33 cellular contexts compared by ENCODE assay signal in the genomic region with DNA sequence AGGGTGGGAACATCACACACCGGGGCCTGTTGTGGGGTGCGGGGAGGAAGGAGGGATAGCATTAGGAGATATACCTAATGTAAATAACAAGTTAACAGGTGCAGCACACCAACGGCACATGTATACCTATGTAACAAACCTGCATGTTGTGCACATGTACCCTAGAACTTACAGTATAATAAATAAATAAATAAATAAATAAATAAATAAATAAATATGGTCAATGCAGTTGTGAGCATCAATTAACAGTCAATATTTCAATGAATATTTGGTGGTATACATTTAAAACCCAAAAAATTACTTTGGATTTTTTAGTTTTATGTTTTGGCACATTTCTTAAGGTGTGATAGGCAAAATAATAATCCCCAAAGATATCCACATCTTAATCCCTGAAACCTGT. TPM values are rescaled to one million over a fixed set of nuclear protein-coding genes. Genes with fewer than 3 reads are reported as not detected.
DNase-seq lines count a peak whose midpoint lies in the region; ATAC-seq, FAIRE-seq and TF ChIP-seq lines count a peak whose summit lies in the region.
"Had no signal": no experiment of that assay in that cellular context is flagged by ENCODE, and none has a peak within 500 bp of the region (broad histone marks: within the 10 kb centered on the region; RNA-seq: fewer than 3 reads in every experiment).

No MANE protein-coding gene starts in this region.

- H3K27me3 ChIP-seq in Panc1 (ENCODE audit: control insufficient read depth, insufficient read depth, low read length), result no peaks in the 10 kb centered on the region
- H3K27me3 ChIP-seq: BE2C; BLaER1; BLaER1 treated with 17β-estradiol and CSF1 and Interleukin-3, amounts not matched to agents 10 nM and 100 nM had no signal

- H3K9me3 ChIP-seq in A549 (no peaks in the 10 kb centered on the region), HEK293 (ENCODE audit: control insufficient read depth, insufficient read depth, low read depth, low read length) (no peaks in the 10 kb centered on the region), Panc1 (ENCODE audit: control insufficient read depth, insufficient read depth, low read depth, low read length) (no peaks in the 10 kb centered on the region)
- H3K9me3 ChIP-seq: BE2C; BLaER1; BLaER1 treated with 17β-estradiol and CSF1 and Interleukin-3, amounts not matched to agents 10 nM and 100 nM; Caco-2 had no signal

- 92% methylated on average over 3 of the region's 3 CpGs for WGBS in A549 (ENCODE audit: missing lambda C conversion rate)

- DNase-seq in A549 (ENCODE audit: low read depth in 1 of 2, low spot score in 1 of 2) (no peak), Panc1 (ENCODE audit: low read depth, low spot score) (no peak), SKM-1 (lab: John Stamatoyannopoulos, UW; ENCODE audit: unreplicated experiment) (no peak), globus pallidus (ENCODE audit: low spot score) (no peak)
- no peak for DNase-seq in stimulated activated CD4-positive, alpha-beta T cell treated with anti-CD3 and anti-CD28 coated beads, Interleukin-1b, Interleukin-23, amount 100 ng/mL, for 48 hours
- DNase-seq: 8988T; ACHN; AML-193; BE2C; C1 segment of cervical spinal cord; Caco-2; Calu3; CD4-positive, alpha-beta memory T cell; CD4-positive, alpha-beta T cell; CD4-positive, CD25-positive, alpha-beta regulatory T cell; CD8-positive, alpha-beta memory T cell; CD8-positive, alpha-beta T cell; COR-L47; DMS 273 treated with DMSO at 0.1 percent for 48 hours; DMS153; DMS53; DMS79; DMS79 treated with DMSO at 0.1 percent for 48 hours; DND-41; EL had no signal

- no peak for ATAC-seq in A549
- no peak for ATAC-seq in Panc1
- ATAC-seq: CD8-positive, alpha-beta T cell had no signal

- TF ChIP-seq CTCF in A549 (IDR thresholded peaks at IDR 0.05) (no peak), HEK293 (tag by site-specific recombination; IDR thresholded peaks at IDR 0.05) (no peak), Panc1 (IDR thresholded peaks at IDR 0.05) (no peak)

- H3K36me3 ChIP-seq in HEK293 (ENCODE audit: control insufficient read depth in 2 of 2, insufficient read depth in 1 of 2, low read length in 2 of 2), result no peaks in the 10 kb centered on the region
- H3K36me3 ChIP-seq in Panc1 (ENCODE audit: control insufficient read depth, insufficient read depth, low read length), result no peaks in the 10 kb centered on the region
- H3K36me3 ChIP-seq: BE2C; BLaER1; BLaER1 treated with 17β-estradiol and CSF1 and Interleukin-3, amounts not matched to agents 10 nM and 100 nM had no signal

- BruUV-seq in Panc1 (replicated peaks; lab: Mats Ljungman, UMichigan), result no TSS peak

- CTCF ChIA-PET in A549 (lab: Yijun Ruan, JAX), result no interaction called here
- CTCF ChIA-PET in HEK293 (lab: Yijun Ruan, JAX), result no interaction called here
- CTCF ChIA-PET in Panc1 (lab: Charles Lee), result no interaction called here

- no peaks in the 10 kb centered on the region for H3K4me1 ChIP-seq in A549
- 0 out of 2 replicates have a peak, but pooled peaks cover 3% of the 10 kb centered on the region for H3K4me1 ChIP-seq in HEK293 (ENCODE audit: control insufficient read depth, insufficient read depth, low read length)
- peaks cover 22% of the 10 kb centered on the region for H3K4me1 ChIP-seq in Panc1 (ENCODE audit: control insufficient read depth, insufficient read depth, low read length)
- H3K4me1 ChIP-seq: BE2C; BLaER1 treated with 17β-estradiol and CSF1 and Interleukin-3, amounts not matched to agents 10 nM and 100 nM had no signal

- no peak for TF ChIP-seq POLR2A in A549 (IDR thresholded peaks at IDR 0.05; ENCODE audit: low read length)

- no peak for FAIRE-seq in A549 (lab: Jason Lieb, UNC)
- FAIRE-seq: A204.1, D721Med had no signal

- no peak overlapping the region for H3K4me2 ChIP-seq in A549
- H3K4me2 ChIP-seq: BLaER1; BLaER1 treated with 17β-estradiol and CSF1 and Interleukin-3, amounts not matched to agents 10 nM and 100 nM had no signal

- intact Hi-C loops in Panc1 (cut with micrococcal nuclease; ENCODE audit: unreplicated experiment), result no loop called here

- no peak overlapping the region for H3K27ac ChIP-seq in A549
- H3K27ac ChIP-seq in HEK293 (ENCODE audit: extremely low read depth, low read depth, low read length), result no peak overlapping the region
- peak overlapping the region; percentile 59; the same call in 1 of the 2 replicates for H3K27ac ChIP-seq in Panc1 (ENCODE audit: low read length)
- H3K27ac ChIP-seq: 22Rv1; BLaER1; BLaER1 treated with 17β-estradiol and CSF1 and Interleukin-3, amounts not matched to agents 10 nM and 100 nM; C4-2B had no signal

- H3K4me3 ChIP-seq in A549, result no peak overlapping the region
- no peak overlapping the region for H3K4me3 ChIP-seq in HEK293 (ENCODE audit: low read depth, low read length)
- H3K4me3 ChIP-seq in Panc1 (ENCODE audit: low read depth in 2 of 2, low read length in 2 of 2), result no peak overlapping the region
- H3K4me3 ChIP-seq: BLaER1; BLaER1 treated with 17β-estradiol and CSF1 and Interleukin-3, amounts not matched to agents 10 nM and 100 nM had no signal

- TF ChIP-seq EP300 in A549 (IDR thresholded peaks at IDR 0.05), result no peak

- POLR2A ChIA-PET in A549 (lab: Yijun Ruan, JAX), result no interaction called here
- POLR2A ChIA-PET in HEK293 (lab: Yijun Ruan, JAX), result no interaction called here
- POLR2A ChIA-PET in Panc1 (lab: Charles Lee), result no interaction called here

- in situ Hi-C loops in Panc1 (cut with HindIII; ENCODE audit: low pct_unique_long_range_greater_than_20kb, low sequenced_read_pairs), result no loop called here

- TF ChIP-seq RAD21 in A549 (conservative IDR thresholded peaks at IDR 0.05 in 1 of 2, IDR thresholded peaks at IDR 0.05 in 1 of 2), result no peak

TF ChIP-seq in A549, 52 proteins besides CTCF, POLR2A, EP300 and RAD21 (continues in another document):
- peak; percentile 94 for TF ChIP-seq ZC3H11A (IDR thresholded peaks at IDR 0.05)

TF ChIP-seq in HEK293, 187 proteins besides CTCF, POLR2A, EP300 and RAD21 (continues in another document):
- TF ChIP-seq ZNF416 (tag by site-specific recombination; IDR thresholded peaks at IDR 0.05) (no peak), ZNF311 (tag by site-specific recombination; IDR thresholded peaks at IDR 0.05; ENCODE audit: borderline replicate concordance) (no peak), ZNF19 (tag by site-specific recombination; IDR thresholded peaks at IDR 0.05; ENCODE audit: low read depth) (0 out of 2 replicates have a peak, but pooled peaks have one; percentile 67), WT1 (tag by site-specific recombination; IDR thresholded peaks at IDR 0.05) (no peak), ZNF133 (tag by site-specific recombination; IDR thresholded peaks at IDR 0.05) (no peak), ZNF561 (tag by site-specific recombination; IDR thresholded peaks at IDR 0.05; ENCODE audit: borderline replicate concordance) (no peak), ZNF677 (tag by site-specific recombination; IDR thresholded peaks at IDR 0.05) (no peak), HOXD13 (CRISPR knock-in tag; IDR thresholded peaks at IDR 0.05; ENCODE audit: borderline replicate concordance) (no peak), MYNN (tag by site-specific recombination; IDR thresholded peaks at IDR 0.05; ENCODE audit: borderline replicate concordance) (no peak), ZNF211 (tag by site-specific recombination; IDR thresholded peaks at IDR 0.05; ENCODE audit: low read depth) (no peak), ZFP41 (tag by site-specific recombination; IDR thresholded peaks at IDR 0.05; ENCODE audit: borderline replicate concordance) (no peak), ZNF426 (tag by site-specific recombination; IDR thresholded peaks at IDR 0.05) (peak; percentile 93), ZNF600 (tag by site-specific recombination; IDR thresholded peaks at IDR 0.05) (no peak)
- TF ChIP-seq, protein P1, sequence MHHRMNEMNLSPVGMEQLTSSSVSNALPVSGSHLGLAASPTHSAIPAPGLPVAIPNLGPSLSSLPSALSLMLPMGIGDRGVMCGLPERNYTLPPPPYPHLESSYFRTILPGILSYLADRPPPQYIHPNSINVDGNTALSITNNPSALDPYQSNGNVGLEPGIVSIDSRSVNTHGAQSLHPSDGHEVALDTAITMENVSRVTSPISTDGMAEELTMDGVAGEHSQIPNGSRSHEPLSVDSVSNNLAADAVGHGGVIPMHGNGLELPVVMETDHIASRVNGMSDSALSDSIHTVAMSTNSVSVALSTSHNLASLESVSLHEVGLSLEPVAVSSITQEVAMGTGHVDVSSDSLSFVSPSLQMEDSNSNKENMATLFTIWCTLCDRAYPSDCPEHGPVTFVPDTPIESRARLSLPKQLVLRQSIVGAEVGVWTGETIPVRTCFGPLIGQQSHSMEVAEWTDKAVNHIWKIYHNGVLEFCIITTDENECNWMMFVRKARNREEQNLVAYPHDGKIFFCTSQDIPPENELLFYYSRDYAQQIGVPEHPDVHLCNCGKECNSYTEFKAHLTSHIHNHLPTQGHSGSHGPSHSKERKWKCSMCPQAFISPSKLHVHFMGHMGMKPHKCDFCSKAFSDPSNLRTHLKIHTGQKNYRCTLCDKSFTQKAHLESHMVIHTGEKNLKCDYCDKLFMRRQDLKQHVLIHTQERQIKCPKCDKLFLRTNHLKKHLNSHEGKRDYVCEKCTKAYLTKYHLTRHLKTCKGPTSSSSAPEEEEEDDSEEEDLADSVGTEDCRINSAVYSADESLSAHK (tag by site-specific recombination; IDR thresholded peaks at IDR 0.05), result no peak

RNA-seq across cellular contexts. Expression of a gene that starts 15.6 kb away (rescaled TPM):
- polyA plus RNA-seq in A549 (2011; rRNA removed) (5.7 and 7.4 TPM in 2 replicates), A549 (2017; fragmentation: RNase III; extraction: RNeasy Plus Mini Kit Qiagen cat#74134 plus additional on column Dnase treatment) (2.4 to 3.4 TPM (median 3.3 TPM) in 3 replicates)
- 1.8 and 1.9 TPM in 2 replicates for polyA plus RNA-seq in A549 (2012; cell fraction: cytosol; rRNA removed)
- polyA plus RNA-seq in A549 (2012; cell fraction: nucleus; rRNA removed), result 1.0 and 1.1 TPM in 2 replicates
- polyA minus RNA-seq in A549 (2011; rRNA and poly(A)+ RNA removed), result 4.6 and 5.1 TPM in 2 replicates
- total RNA-seq in Panc1 (2021; ENCODE audit: unreplicated experiment), result 7.6 TPM
- 2.4 TPM for polyA plus RNA-seq in Panc1 (2012; ENCODE audit: insufficient read length)

RNA-seq across cellular contexts. Expression of a gene that starts 42.2 kb away (rescaled TPM):
- polyA plus RNA-seq in A549 (2011; rRNA removed), result 773 and 848 TPM in 2 replicates
- 842 and 1,013 TPM in 2 replicates for polyA plus RNA-seq in A549 (2012; cell fraction: cytosol; rRNA removed)
- polyA plus RNA-seq in A549 (2012; cell fraction: nucleus; rRNA removed), result 1,036 and 2,636 TPM in 2 replicates
- polyA plus RNA-seq in A549 (2017; fragmentation: RNase III; extraction: RNeasy Plus Mini Kit Qiagen cat#74134 plus additional on column Dnase treatment), result 830 to 987 TPM (median 875 TPM) in 3 replicates
- 792 and 808 TPM in 2 replicates for polyA minus RNA-seq in A549 (2011; rRNA and poly(A)+ RNA removed)
- total RNA-seq in Panc1 (2021; ENCODE audit: unreplicated experiment), result 3,436 TPM
- 3,712 TPM for polyA plus RNA-seq in Panc1 (2012; ENCODE audit: insufficient read length)

RNA-seq across cellular contexts. Expression of a gene that starts 56.3 kb away (rescaled TPM):
- polyA plus RNA-seq in A549 (2011; rRNA removed) (0.28 and 0.40 TPM in 2 replicates), A549 (2017; fragmentation: RNase III; extraction: RNeasy Plus Mini Kit Qiagen cat#74134 plus additional on column Dnase treatment) (0.04 to 0.08 TPM (median 0.08 TPM) in 3 replicates)
- polyA plus RNA-seq in A549 (2012; cell fraction: cytosol; rRNA removed), result 0.03 and 0.04 TPM in 2 replicates
- polyA plus RNA-seq in A549 (2012; cell fraction: nucleus; rRNA removed), result 0.13 and 0.17 TPM in 2 replicates
- 0.41 and 0.63 TPM in 2 replicates for polyA minus RNA-seq in A549 (2011; rRNA and poly(A)+ RNA removed)
- 1.3 TPM for total RNA-seq in Panc1 (2021; ENCODE audit: unreplicated experiment)
- polyA plus RNA-seq in Panc1 (2012; ENCODE audit: insufficient read length), result 1.5 TPM
- polyA plus RNA-seq: CD14-positive monocyte had no signal
